Comparison of ENCODE assay signal across 17 cellular contexts in the genomic region with DNA sequence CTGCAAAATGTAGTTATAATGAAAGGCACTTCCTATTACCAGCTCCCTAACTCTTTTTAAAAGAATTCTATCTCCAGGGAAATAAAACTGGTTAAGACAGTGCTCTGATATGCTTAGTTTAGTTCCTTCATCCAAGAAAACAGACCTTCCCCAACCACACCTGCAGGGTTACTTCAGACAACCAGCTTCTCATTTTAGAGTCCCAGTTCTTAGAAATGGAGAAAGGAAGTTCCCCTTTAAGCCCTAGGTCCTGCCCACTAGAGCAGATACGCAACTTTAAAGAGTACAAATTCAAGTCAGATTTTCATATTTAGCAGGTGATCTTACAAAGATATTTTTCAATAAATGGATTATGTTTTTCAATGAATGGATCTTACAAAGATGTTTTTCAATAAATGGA. TPM values are rescaled to one million over a fixed set of nuclear protein-coding genes. Genes with fewer than 3 reads are reported as not detected.
A peak's percentile ranks its signal among the peaks of the same experiment; 100 is the strongest.
DNase-seq lines count a peak whose midpoint lies in the region; ATAC-seq and TF ChIP-seq lines count a peak whose summit lies in the region.
"Had no signal": no experiment of that assay in that cellular context is flagged by ENCODE, and none has a peak within 500 bp of the region (broad histone marks: within the 10 kb centered on the region; RNA-seq: fewer than 3 reads in every experiment).

No MANE protein-coding gene starts in this region.

- peak overlapping the region; percentile 2 for H3K27ac Mint-ChIP-seq in activated naive CD4-positive, alpha-beta T cell treated with anti-CD3 and anti-CD28 coated beads, Interleukin-2, amount 50 U/mL, for 24 hours
- peak overlapping the region; percentile 95 for H3K27ac Mint-ChIP-seq in activated naive CD8-positive, alpha-beta T cell treated with anti-CD3 and anti-CD28 coated beads, Interleukin-2, amount 10 ng/mL, durations not matched to agents 7 days and 5 days
- H3K27ac Mint-ChIP-seq in type B pancreatic cell (no peak overlapping the region), HFFc6 (no peak overlapping the region)

- H3K36me3 Mint-ChIP-seq in activated naive CD4-positive, alpha-beta T cell treated with anti-CD3 and anti-CD28 coated beads, Interleukin-2, amount 50 U/mL, for 24 hours = no peaks in the 10 kb centered on the region
- H3K36me3 Mint-ChIP-seq in activated naive CD8-positive, alpha-beta T cell treated with anti-CD3 and anti-CD28 coated beads, Interleukin-2, amount 10 ng/mL, durations not matched to agents 7 days and 5 days = peaks cover 10% of the 10 kb centered on the region
- H3K36me3 Mint-ChIP-seq in type B pancreatic cell (peaks cover 5% of the 10 kb centered on the region), HFFc6 (ENCODE audit: low read depth) (peaks cover 18% of the 10 kb centered on the region)

- peak overlapping the region; percentile 23 for H3K4me3 Mint-ChIP-seq in activated naive CD4-positive, alpha-beta T cell treated with anti-CD3 and anti-CD28 coated beads, Interleukin-2, amount 50 U/mL, for 24 hours
- H3K4me3 Mint-ChIP-seq in activated naive CD8-positive, alpha-beta T cell treated with anti-CD3 and anti-CD28 coated beads, Interleukin-2, amount 10 ng/mL, durations not matched to agents 7 days and 5 days = peak overlapping the region; percentile 97
- peak overlapping the region; percentile 39 for H3K4me3 Mint-ChIP-seq in type B pancreatic cell
- H3K4me3 Mint-ChIP-seq in HFFc6 = no peak overlapping the region

- no peak for DNase-seq in activated naive CD4-positive, alpha-beta T cell treated with Interleukin-2 at 50 U/mL for 16 hours
- DNase-seq in Kasumi-1 (lab: John Stamatoyannopoulos, UW) = peak; percentile 10 to 23
- no peak for DNase-seq in activated naive CD8-positive, alpha-beta T cell treated with anti-CD3 and anti-CD28 coated beads, Interleukin-2, amount 10 ng/mL, durations not matched to agents 7 days and 5 days
- no peak for DNase-seq in type B pancreatic cell (ENCODE audit: extremely low spot score, unreplicated experiment)
- DNase-seq in HFFc6 = no peak
- DNase-seq: activated CD4-positive, alpha-beta T cell treated with anti-CD3 and anti-CD28 coated beads for 1 hour; endodermal cell; GM23248; NCI-H2029; Peyer's patch; stimulated activated CD4-positive, alpha-beta T cell treated with anti-CD3 and anti-CD28 coated beads, Interleukin-4, amount 100 ng/mL, for 4 hours; SW 1271; uterus had no signal

- TF ChIP-seq CTCF in type B pancreatic cell (conservative IDR thresholded peaks at IDR 0.05) = no peak
- no peak for TF ChIP-seq CTCF in HFFc6 (IDR thresholded peaks at IDR 0.05)

- POLR2A ChIA-PET in activated naive CD8-positive, alpha-beta T cell treated with anti-CD3 and anti-CD28 coated beads, Interleukin-2, amount 10 ng/mL, durations not matched to agents 7 days and 5 days (lab: Charles Lee) = interaction anchor here (0.7 to 1.9 kb wide), 4 partner anchors 13 to 311 kb away, joined by 3 to 10 read pairs (median 7); a partner anchor contains a TSS

- peaks cover 41% of the 10 kb centered on the region for H3K4me1 Mint-ChIP-seq in activated naive CD4-positive, alpha-beta T cell treated with anti-CD3 and anti-CD28 coated beads, Interleukin-2, amount 50 U/mL, for 24 hours
- peaks cover 44% of the 10 kb centered on the region for H3K4me1 Mint-ChIP-seq in activated naive CD8-positive, alpha-beta T cell treated with anti-CD3 and anti-CD28 coated beads, Interleukin-2, amount 10 ng/mL, durations not matched to agents 7 days and 5 days
- H3K4me1 Mint-ChIP-seq in type B pancreatic cell (ENCODE audit: unreplicated experiment) (peaks cover 23% of the 10 kb centered on the region), HFFc6 (ENCODE audit: low read depth) (peaks cover 27% of the 10 kb centered on the region)

- H3K27me3 Mint-ChIP-seq in activated naive CD4-positive, alpha-beta T cell treated with anti-CD3 and anti-CD28 coated beads, Interleukin-2, amount 50 U/mL, for 24 hours = peaks cover 1% of the 10 kb centered on the region
- no peaks in the 10 kb centered on the region for H3K27me3 Mint-ChIP-seq in activated naive CD8-positive, alpha-beta T cell treated with anti-CD3 and anti-CD28 coated beads, Interleukin-2, amount 10 ng/mL, durations not matched to agents 7 days and 5 days
- no peaks in the 10 kb centered on the region for H3K27me3 Mint-ChIP-seq in type B pancreatic cell
- H3K27me3 Mint-ChIP-seq in HFFc6 (ENCODE audit: insufficient read depth) = peaks cover 5% of the 10 kb centered on the region

- no peaks in the 10 kb centered on the region for H3K9me3 Mint-ChIP-seq in activated naive CD4-positive, alpha-beta T cell treated with anti-CD3 and anti-CD28 coated beads, Interleukin-2, amount 50 U/mL, for 24 hours
- H3K9me3 Mint-ChIP-seq in activated naive CD8-positive, alpha-beta T cell treated with anti-CD3 and anti-CD28 coated beads, Interleukin-2, amount 10 ng/mL, durations not matched to agents 7 days and 5 days = no peaks in the 10 kb centered on the region
- no peaks in the 10 kb centered on the region for H3K9me3 Mint-ChIP-seq in type B pancreatic cell
- H3K9me3 Mint-ChIP-seq in HFFc6 = no peaks in the 10 kb centered on the region
- H3K9me3 Mint-ChIP-seq: central memory CD8-positive, alpha-beta T cell; endodermal cell had no signal

- peak; percentile 34 for ATAC-seq in activated naive CD8-positive, alpha-beta T cell treated with anti-CD3 and anti-CD28 coated beads, Interleukin-2, amount 10 ng/mL, durations not matched to agents 7 days and 5 days (ENCODE audit: low read depth)
- ATAC-seq in GM21381 (IDR thresholded peaks at IDR 0.05; ENCODE audit: unreplicated experiment) = no peak
- no peak for ATAC-seq in HG02623 (IDR thresholded peaks at IDR 0.05; ENCODE audit: unreplicated experiment)

RNA-seq across cellular contexts. Expression of a gene that starts 4.4 kb away (rescaled TPM):
- total RNA-seq in activated naive CD8-positive, alpha-beta T cell treated with anti-CD3 and anti-CD28 coated beads, Interleukin-2, amount 10 ng/mL, durations not matched to agents 7 days and 5 days = 10 to 100 TPM; 48.2 to 50.6 TPM
- 46.0 and 58.1 TPM in 2 replicates for total RNA-seq in type B pancreatic cell (ENCODE audit: low replicate concordance)
- total RNA-seq in HFFc6 (2021; fragmentation: NEBNext Ultra II Directional; extraction: Animal tissue kit (Norgen Biotek cat#: 25700)) = 100 to 1,000 TPM; 140 to 168 (median 149) TPM

RNA-seq across cellular contexts. Expression of a gene that starts 38.4 kb away (rescaled TPM):
- total RNA-seq in activated naive CD8-positive, alpha-beta T cell treated with anti-CD3 and anti-CD28 coated beads, Interleukin-2, amount 10 ng/mL, durations not matched to agents 7 days and 5 days = 1 to 10 TPM; 7.6 to 8.5 TPM
- total RNA-seq in type B pancreatic cell (ENCODE audit: low replicate concordance) = 45.1 and 105 TPM in 2 replicates
- total RNA-seq in HFFc6 (2021; fragmentation: NEBNext Ultra II Directional; extraction: Animal tissue kit (Norgen Biotek cat#: 25700)) = 10 to 100 TPM; 17.6 to 22.0 (median 21.1) TPM

RNA-seq across cellular contexts. Expression of a gene that starts 48.9 kb away (rescaled TPM):
- 10 to 100 TPM; 42.7 to 44.9 TPM for total RNA-seq in activated naive CD8-positive, alpha-beta T cell treated with anti-CD3 and anti-CD28 coated beads, Interleukin-2, amount 10 ng/mL, durations not matched to agents 7 days and 5 days
- total RNA-seq in type B pancreatic cell (ENCODE audit: low replicate concordance) = 24.4 and 41.9 TPM in 2 replicates
- 10 to 100 TPM in 5 of 6 experiments, 1 to 10 TPM in 1; 9.3 to 19.6 (median 16.6) TPM for total RNA-seq in HFFc6 (2021; fragmentation: NEBNext Ultra II Directional; extraction: Animal tissue kit (Norgen Biotek cat#: 25700))

Comparison
In these comparisons a context has a peak if more than half of its experiments do, and no peak if none do; other contexts are left out.
1. H3K27ac Mint-ChIP-seq: peak in activated naive CD4-positive, alpha-beta T cell treated with anti-CD3 and anti-CD28 coated beads, Interleukin-2, amount 50 U/mL, for 24 hours (single experiment) and activated naive CD8-positive, alpha-beta T cell treated with anti-CD3 and anti-CD28 coated beads, Interleukin-2, amount 10 ng/mL, durations not matched to agents 7 days and 5 days (single experiment); none in type B pancreatic cell (single experiment) and HFFc6 (single experiment).
2. DNase-seq: peak in Kasumi-1 (2 of 2); none in activated naive CD4-positive, alpha-beta T cell treated with Interleukin-2 at 50 U/mL for 16 hours (single experiment), activated naive CD8-positive, alpha-beta T cell treated with anti-CD3 and anti-CD28 coated beads, Interleukin-2, amount 10 ng/mL, durations not matched to agents 7 days and 5 days (single experiment), type B pancreatic cell (single experiment) and HFFc6 (single experiment).